In genomic region chr5:143064661-143065060, GRCh38 we compare ENCODE assay signal across 11 cellular contexts.
A peak's percentile ranks its signal among the peaks of the same experiment; 100 is the strongest.
DNase-seq lines count a peak whose midpoint lies in the region; ATAC-seq, FAIRE-seq and TF ChIP-seq lines count a peak whose summit lies in the region.
"Had no signal": no experiment of that assay in that cellular context is flagged by ENCODE, and none has a peak within 500 bp of the region (broad histone marks: within the 10 kb centered on the region; RNA-seq: fewer than 3 reads in every experiment).

No MANE protein-coding gene starts in this region.

- FAIRE-seq in H54 (lab: Jason Lieb, UNC), result no peak

- TF ChIP-seq POLR2A in suprapubic skin (IDR thresholded peaks at IDR 0.05), result no peak
- no peak for TF ChIP-seq POLR2A in H54 (IDR thresholded peaks at IDR 0.05; ENCODE audit: low read depth, low read length)

- no peaks in the 10 kb centered on the region for H3K27me3 ChIP-seq in ascending aorta
- no peaks in the 10 kb centered on the region for H3K27me3 ChIP-seq in suprapubic skin

- TF ChIP-seq CTCF in ascending aorta (IDR thresholded peaks at IDR 0.05), result no peak
- no peak for TF ChIP-seq CTCF in suprapubic skin (IDR thresholded peaks at IDR 0.05)

- peaks cover 0 to 19% of the 10 kb centered on the region in 2 donors for H3K36me3 ChIP-seq in ascending aorta
- no peaks in the 10 kb centered on the region for H3K36me3 ChIP-seq in suprapubic skin

- ATAC-seq in HG03280 (IDR thresholded peaks at IDR 0.05; ENCODE audit: unreplicated experiment), result no peak
- no peak for ATAC-seq in GM18511 (IDR thresholded peaks at IDR 0.05; ENCODE audit: unreplicated experiment)

- 35% methylated on average over 2 of the region's 2 CpGs for WGBS in suprapubic skin

- DNase-seq in DMS53 (lab: John Stamatoyannopoulos, UW), result peak; percentile 19
- DNase-seq in DMS53 treated with DMSO at 0.1 percent for 48 hours (lab: John Stamatoyannopoulos, UW; ENCODE audit: unreplicated experiment), result no peak
- DNase-seq in ascending aorta (ENCODE audit: low spot score in 2 of 2), result no peak
- peak; percentile 63 for DNase-seq in medulla oblongata (ENCODE audit: extremely low spot score)
- no peak for DNase-seq in suprapubic skin (ENCODE audit: low spot score in 2 of 2)
- DNase-seq in H54 (ENCODE audit: insufficient read length, low spot score), result no peak
- DNase-seq: hippocampal formation; stimulated activated naive CD4-positive, alpha-beta T cell treated with Interleukin-2 at 50 U/mL for 16 hours had no signal

- H3K4me3 ChIP-seq in ascending aorta, result no peak overlapping the region
- H3K4me3 ChIP-seq in suprapubic skin, result no peak overlapping the region

- intact Hi-C loops in ascending aorta (cut with DNase I), result loop anchor here (5.0 kb wide), 1 partner anchor 338 kb away; the partner anchor contains the start of gene NR3C1

- TF ChIP-seq EP300 in suprapubic skin (IDR thresholded peaks at IDR 0.05), result no peak

- H3K4me1 ChIP-seq in ascending aorta (peaks cover 4 to 42% of the 10 kb centered on the region in 2 donors), suprapubic skin (peaks cover 70% of the 10 kb centered on the region)

- H3K27ac ChIP-seq in ascending aorta (peak overlapping the region; percentile 53), suprapubic skin (peak overlapping the region; percentile 68)
- H3K27ac ChIP-seq: 22Rv1 had no signal

- H3K9me3 ChIP-seq in ascending aorta (no peaks in the 10 kb centered on the region), suprapubic skin (no peaks in the 10 kb centered on the region)

Comparison
In these comparisons a context has a peak if more than half of its experiments do, and no peak if none do; other contexts are left out.
1. DNase-seq: peak in DMS53 (single experiment) and medulla oblongata (single experiment); none in DMS53 treated with DMSO at 0.1 percent for 48 hours (single experiment), ascending aorta (0 of 2), suprapubic skin (0 of 2) and H54 (single experiment).